Comparison of ENCODE assay signal across 10 cellular contexts in genomic region chr19:54388803-54389144, GRCh38. TPM values are rescaled to one million over a fixed set of nuclear protein-coding genes. Genes with fewer than 3 reads are reported as not detected.
DNase-seq lines count a peak whose midpoint lies in the region; ATAC-seq and TF ChIP-seq lines count a peak whose summit lies in the region.
"Had no signal": no experiment of that assay in that cellular context is flagged by ENCODE, and none has a peak within 500 bp of the region (broad histone marks: within the 10 kb centered on the region; RNA-seq: fewer than 3 reads in every experiment).

No MANE protein-coding gene starts in this region.

- no peak overlapping the region for H2AFZ ChIP-seq in OCI-LY7 (ENCODE audit: low read length)

- DNase-seq in OCI-LY7 (ENCODE audit: low spot score), result no peak
- DNase-seq in endodermal cell, result no peak
- no peak for DNase-seq in spleen
- DNase-seq in type B pancreatic cell (ENCODE audit: extremely low spot score, unreplicated experiment), result no peak
- DNase-seq in NCI-H2029 treated with DMSO at 0.1 percent for 48 hours (lab: John Stamatoyannopoulos, UW), result no peak
- no peak for DNase-seq in uterus
- DNase-seq: GOT3 had no signal

- no peak overlapping the region for H3K27ac ChIP-seq in OCI-LY7 (ENCODE audit: low read depth, low read length, poor library complexity, severe bottlenecking)
- H3K27ac ChIP-seq in endodermal cell (ENCODE audit: low read depth, low read length), result no peak overlapping the region
- peak overlapping the region; percentile 62 to 87 (median 76) for H3K27ac ChIP-seq in spleen
- no peak overlapping the region for H3K27ac ChIP-seq in uterus

- H3K36me3 ChIP-seq in OCI-LY7 (ENCODE audit: insufficient read depth, low read length) (no peaks in the 10 kb centered on the region), endodermal cell (ENCODE audit: control insufficient read depth, insufficient read depth, low read length) (no peaks in the 10 kb centered on the region), spleen (no peaks in the 10 kb centered on the region), uterus (no peaks in the 10 kb centered on the region)

- no peaks in the 10 kb centered on the region for H3K36me3 Mint-ChIP-seq in endodermal cell (ENCODE audit: low read depth)
- H3K36me3 Mint-ChIP-seq in type B pancreatic cell, result no peaks in the 10 kb centered on the region

- ATAC-seq in GM21737 (IDR thresholded peaks at IDR 0.05; ENCODE audit: unreplicated experiment), result peak; percentile 20
- ATAC-seq in HG02870 (IDR thresholded peaks at IDR 0.05; ENCODE audit: unreplicated experiment), result no peak

- TF ChIP-seq POLR2A in spleen (IDR thresholded peaks at IDR 0.05) (no peak), uterus (IDR thresholded peaks at IDR 0.05) (no peak)

- no TSS peak for BruUV-seq in OCI-LY7 (replicated peaks; lab: Mats Ljungman, UMichigan)

- no peak for TF ChIP-seq CTCF in OCI-LY7 (conservative IDR thresholded peaks at IDR 0.05; ENCODE audit: low read length)
- TF ChIP-seq CTCF in endodermal cell (conservative IDR thresholded peaks at IDR 0.05), result no peak
- no peak for TF ChIP-seq CTCF in spleen (IDR thresholded peaks at IDR 0.05 in 8 of 11, conservative IDR thresholded peaks at IDR 0.05 in 3 of 11)
- no peak for TF ChIP-seq CTCF in type B pancreatic cell (conservative IDR thresholded peaks at IDR 0.05)
- no peak for TF ChIP-seq CTCF in uterus (IDR thresholded peaks at IDR 0.05)

- no peaks in the 10 kb centered on the region for H3K9me3 Mint-ChIP-seq in endodermal cell
- no peaks in the 10 kb centered on the region for H3K9me3 Mint-ChIP-seq in type B pancreatic cell

- H3K27me3 Mint-ChIP-seq in endodermal cell (ENCODE audit: insufficient read depth), result peaks cover 37% of the 10 kb centered on the region
- H3K27me3 Mint-ChIP-seq in type B pancreatic cell, result peaks cover 49% of the 10 kb centered on the region

- H3K4me3 Mint-ChIP-seq in endodermal cell (peak overlapping the region; percentile 31), type B pancreatic cell (no peak overlapping the region)

- no peaks in the 10 kb centered on the region for H3K9me2 ChIP-seq in OCI-LY7 (ENCODE audit: insufficient read depth, low read length)

- H3K27me3 ChIP-seq in endodermal cell (ENCODE audit: control insufficient read depth, insufficient read depth, low read length, poor library complexity, severe bottlenecking), result peaks cover 21% of the 10 kb centered on the region
- peaks cover 0 to 49% (median 0%) of the 10 kb centered on the region in 7 donors for H3K27me3 ChIP-seq in spleen (replicated peaks in 1 of 7)
- H3K27me3 ChIP-seq in uterus, result peaks cover 0 to 8% of the 10 kb centered on the region in 2 donors

- intact Hi-C loops in OCI-LY7 (cut with micrococcal nuclease; ENCODE audit: unreplicated experiment), result loop anchor here (1.0 kb wide), 1 partner anchor 64 kb away; no protein-coding TSS in a partner anchor
- intact Hi-C loops in spleen (cut with DNase I; ENCODE audit: low total_unique reads), result no loop called here
- intact Hi-C loops in uterus (cut with DNase I; ENCODE audit: low total_unique reads), result no loop called here

- 73 to 81% methylated on average over 9 of the region's 9 CpGs for WGBS in endodermal cell (ENCODE audit: insufficient coverage in 1 of 2, insufficient read length in 1 of 2), 2 experiments
- 24 to 32% (median 27%) methylated on average over 5 to 9 of the region's 9 CpGs for WGBS in spleen, 5 donors

- H3K79me2 ChIP-seq in OCI-LY7 (ENCODE audit: insufficient read depth, low read depth, low read length), result no peaks in the 10 kb centered on the region

- H3K27ac Mint-ChIP-seq in endodermal cell, result no peak overlapping the region
- no peak overlapping the region for H3K27ac Mint-ChIP-seq in type B pancreatic cell

- H3K9me3 ChIP-seq in OCI-LY7 (ENCODE audit: low read length), result no peaks in the 10 kb centered on the region
- H3K9me3 ChIP-seq in endodermal cell (ENCODE audit: control insufficient read depth, low read length), result no peaks in the 10 kb centered on the region
- no peaks in the 10 kb centered on the region for H3K9me3 ChIP-seq in spleen
- H3K9me3 ChIP-seq in uterus, result no peaks in the 10 kb centered on the region

- no peak overlapping the region for H3K9ac ChIP-seq in endodermal cell (ENCODE audit: extremely low read depth, low read length, poor library complexity, severe bottlenecking)

- POLR2A ChIA-PET in OCI-LY7 (lab: Charles Lee), result interaction anchor here (0.6 to 0.7 kb wide), 2 partner anchors 11 to 32 kb away, joined by 3 read pairs; no protein-coding TSS in a partner anchor

- H3K4me3 ChIP-seq in OCI-LY7 (ENCODE audit: low read depth, low read length, poor library complexity, severe bottlenecking) (peak overlapping the region; percentile 54), endodermal cell (ENCODE audit: low read length) (peak overlapping the region; percentile 60), spleen (peak overlapping the region in 7 of 8 donors; percentile 11 to 68 (median 44)), uterus (no peak overlapping the region)
- H3K4me3 ChIP-seq: lung had no signal

- peak overlapping the region; percentile 66 for H3K4me2 ChIP-seq in OCI-LY7 (ENCODE audit: low read length)

- peaks cover 33% of the 10 kb centered on the region for H3K4me1 ChIP-seq in OCI-LY7 (ENCODE audit: insufficient read depth, low read length, poor library complexity, severe bottlenecking)
- H3K4me1 ChIP-seq in endodermal cell (ENCODE audit: control insufficient read depth, insufficient read depth, low read length), result peaks cover 6% of the 10 kb centered on the region
- peaks cover 9 to 45% (median 42%) of the 10 kb centered on the region in 6 donors for H3K4me1 ChIP-seq in spleen
- H3K4me1 ChIP-seq in uterus, result no peaks in the 10 kb centered on the region

- CTCF ChIA-PET in OCI-LY7 (lab: Charles Lee; ENCODE audit: unreplicated experiment), result interaction anchor here (0.5 to 0.7 kb wide), 2 partner anchors 199 to 630 kb away, joined by 3 read pairs; partner anchors contain the start of gene MBOAT7

- H3K4me1 Mint-ChIP-seq in endodermal cell (peaks cover 8% of the 10 kb centered on the region), type B pancreatic cell (ENCODE audit: unreplicated experiment) (peaks cover 6% of the 10 kb centered on the region)

- H4K20me1 ChIP-seq in OCI-LY7 (ENCODE audit: insufficient read depth, low read length), result peaks cover 14% of the 10 kb centered on the region; the same call in 1 of the 2 replicates

RNA-seq across cellular contexts. Expression of gene LAIR1, which starts 24.0 kb away (rescaled TPM):
- not detected in 2 replicates for total RNA-seq in OCI-LY7 (2014; rRNA removed; shearing (Covaris generic))
- 3.9 and 4.3 TPM in 2 replicates for total RNA-seq in OCI-LY7 (2022)
- not detected for total RNA-seq in endodermal cell
- not detected for polyA plus RNA-seq in endodermal cell (2013, experiment 1 of 2)
- polyA plus RNA-seq in endodermal cell (2013, experiment 2 of 2), result not detected
- total RNA-seq in spleen, result 100 to 1,000 TPM in 6 of 7 donors, 10 to 100 TPM in 1; 95.9 to 164 (median 125) TPM
- 10 to 100 TPM; 56.3 to 74.8 (median 71.1) TPM for polyA plus RNA-seq in spleen
- total RNA-seq in type B pancreatic cell (ENCODE audit: low replicate concordance), result not detected in 2 replicates
- total RNA-seq in uterus, result 10 to 100 TPM in 2 of 4 donors, 1 to 10 TPM in 2; 1.0 to 64.7 (median 9.5) TPM

RNA-seq across cellular contexts. Expression of gene TTYH1, which starts 26.5 kb away (rescaled TPM):
- not detected in 2 replicates for total RNA-seq in OCI-LY7 (2014; rRNA removed; shearing (Covaris generic))
- total RNA-seq in OCI-LY7 (2022), result 0.53 TPM in 1 of 2 replicates, not detected in the other
- total RNA-seq in endodermal cell, result 1 to 10 TPM; 1.0 to 2.0 TPM
- 342 TPM for polyA plus RNA-seq in endodermal cell (2013, experiment 1 of 2)
- polyA plus RNA-seq in endodermal cell (2013, experiment 2 of 2), result 263 TPM
- total RNA-seq in spleen, result 1 to 10 TPM in 5 of 7 donors, under 1 TPM in 2; 0.97 to 2.9 (median 1.2) TPM
- 1 to 10 TPM; 1.1 to 3.5 (median 1.2) TPM for polyA plus RNA-seq in spleen
- total RNA-seq in type B pancreatic cell (ENCODE audit: low replicate concordance), result 8.7 and 50.7 TPM in 2 replicates
- 10 to 100 TPM in 1 of 4 donors, 1 to 10 TPM in 1, not detected in 2; 1.9 to 10.2 TPM for total RNA-seq in uterus

RNA-seq across cellular contexts. Expression of gene LILRA4, which starts 49.8 kb away (rescaled TPM):
- total RNA-seq in OCI-LY7 (2014; rRNA removed; shearing (Covaris generic)), result not detected in 2 replicates
- total RNA-seq in OCI-LY7 (2022), result not detected in 2 replicates
- total RNA-seq in endodermal cell, result not detected
- polyA plus RNA-seq in endodermal cell (2013, experiment 1 of 2), result not detected
- not detected for polyA plus RNA-seq in endodermal cell (2013, experiment 2 of 2)
- 10 to 100 TPM; 11.5 to 61.1 (median 17.5) TPM for total RNA-seq in spleen
- polyA plus RNA-seq in spleen, result 10 to 100 TPM; 32.1 to 80.9 (median 39.8) TPM
- total RNA-seq in type B pancreatic cell (ENCODE audit: low replicate concordance), result not detected in 2 replicates
- not detected for total RNA-seq in uterus

Comparison
In these comparisons a context has a peak if more than half of its experiments do, and no peak if none do; other contexts are left out.
1. H3K27ac ChIP-seq: peak in spleen (8 of 8); none in OCI-LY7 (single experiment), endodermal cell (single experiment) and uterus (0 of 2).
2. H3K4me3 ChIP-seq: peak in OCI-LY7 (single experiment), endodermal cell (single experiment) and spleen (7 of 8); none in uterus (0 of 2).
3. RNA of gene LILRA4, which starts 49.8 kb away (total RNA-seq): 11.5 to 61.1 TPM in spleen; not detected in OCI-LY7, not detected in endodermal cell, not detected in type B pancreatic cell and not detected in uterus; every median in the first group is over 4 times any median in the second.